Comparison of ENCODE assay signal across 8 cellular contexts in genomic region chr14:101964297-101965144, GRCh38. TPM values are rescaled to one million over a fixed set of nuclear protein-coding genes. Genes with fewer than 3 reads are reported as not detected.
DNase-seq lines count a peak whose midpoint lies in the region; ATAC-seq and TF ChIP-seq lines count a peak whose summit lies in the region.

Gene DYNC1H1, plus strand, starts transcription at chr14:101964573. Its CDS starts 119 bp downstream, at chr14:101964692.

- H3K9me3 Mint-ChIP-seq in activated naive CD4-positive, alpha-beta T cell treated with anti-CD3 and anti-CD28 coated beads, Interleukin-2, amount 50 U/mL, for 72 hours, result no peaks in the 10 kb centered on the region

- DNase-seq in GM10266 (ENCODE audit: extremely low spot score), result peak; percentile 96
- DNase-seq in NCI-H128 (lab: John Stamatoyannopoulos, UW; ENCODE audit: unreplicated experiment), result peak; percentile 89
- peak; percentile 53 for DNase-seq in SKM-1 treated with dmso at 0.1 percent for 144 hours (lab: John Stamatoyannopoulos, UW; ENCODE audit: unreplicated experiment)
- DNase-seq in activated naive CD4-positive, alpha-beta T cell treated with anti-CD3 and anti-CD28 coated beads, Interleukin-2, amount 50 U/mL, for 72 hours (ENCODE audit: low spot score in 2 of 2), result peak; percentile 92 to 94
- no peak for DNase-seq in glomerular endothelial cell (ENCODE audit: extremely low read depth, low read depth, low spot score)
- peak; percentile 92 for DNase-seq in occipital lobe (lab: John Stamatoyannopoulos, UW)
- DNase-seq in superior temporal gyrus (ENCODE audit: extremely low spot score), result peak; percentile 92

- TF ChIP-seq CTCF in GM10266 (IDR thresholded peaks at IDR 0.05; ENCODE audit: control insufficient read depth, insufficient read depth, low read depth, missing control alignments), result no peak

- peak within 1 kb of the TSS; percentile 57 to 95 for H3K27ac Mint-ChIP-seq in activated naive CD4-positive, alpha-beta T cell treated with anti-CD3 and anti-CD28 coated beads, Interleukin-2, amount 50 U/mL, for 72 hours

- peak; percentile 90 for ATAC-seq in HG02642 (IDR thresholded peaks at IDR 0.05; ENCODE audit: poor library complexity, unreplicated experiment)
- ATAC-seq in activated naive CD4-positive, alpha-beta T cell treated with anti-CD3 and anti-CD28 coated beads, Interleukin-2, amount 50 U/mL, for 72 hours, result peak; percentile 85 to 90

- peaks cover 0 to 15% of the 10 kb centered on the region in 2 donors for H3K36me3 Mint-ChIP-seq in activated naive CD4-positive, alpha-beta T cell treated with anti-CD3 and anti-CD28 coated beads, Interleukin-2, amount 50 U/mL, for 72 hours

RNA-seq across cellular contexts. Expression of gene DYNC1H1, which starts in this region (rescaled TPM):
- total RNA-seq in activated naive CD4-positive, alpha-beta T cell treated with anti-CD3 and anti-CD28 coated beads, Interleukin-2, amount 50 U/mL, for 72 hours, result 100 to 1,000 TPM; 368 to 465 TPM
- 829 and 995 TPM in 2 replicates for total RNA-seq in glomerular endothelial cell
- total RNA-seq in occipital lobe, result 677 TPM
